In genomic region chr11:68191661-68192579, GRCh38 we compare ENCODE assay signal across 11 cellular contexts. TPM values are rescaled to one million over a fixed set of nuclear protein-coding genes. Genes with fewer than 3 reads are reported as not detected.
A peak's percentile ranks its signal among the peaks of the same experiment; 100 is the strongest.
DNase-seq lines count a peak whose midpoint lies in the region; ATAC-seq and TF ChIP-seq lines count a peak whose summit lies in the region.
"Had no signal": no experiment of that assay in that cellular context is flagged by ENCODE, and none has a peak within 500 bp of the region (broad histone marks: within the 10 kb centered on the region; RNA-seq: fewer than 3 reads in every experiment).

No MANE protein-coding gene starts in this region.

- no peaks in the 10 kb centered on the region for H3K9me3 Mint-ChIP-seq in activated CD8-positive, alpha-beta T cell treated with anti-CD3 and anti-CD28 coated beads for 36 hours
- no peaks in the 10 kb centered on the region for H3K9me3 Mint-ChIP-seq in activated CD8-positive, alpha-beta T cell treated with anti-CD3 and anti-CD28 coated beads, Interleukin-2, amount 10 ng/mL, durations not matched to agents 7 days and 5 days (ENCODE audit: insufficient read depth)
- H3K9me3 Mint-ChIP-seq in T-cell, result no peaks in the 10 kb centered on the region
- no peaks in the 10 kb centered on the region for H3K9me3 Mint-ChIP-seq in stimulated activated naive B cell treated with anti-CD40 and anti-IgM and Interleukin-4, amounts not matched to agents 10 μg/mL and 1 μg/mL and 100 μg/mL, for 72 hours
- H3K9me3 Mint-ChIP-seq: activated naive CD4-positive, alpha-beta T cell treated with anti-CD3 and anti-CD28 coated beads, Interleukin-2, amount 50 U/mL, for 24 hours had no signal

- H3K4me1 Mint-ChIP-seq in activated CD8-positive, alpha-beta T cell treated with anti-CD3 and anti-CD28 coated beads for 36 hours (ENCODE audit: low read depth), result peaks cover 46% of the 10 kb centered on the region
- peaks cover 6% of the 10 kb centered on the region for H3K4me1 Mint-ChIP-seq in activated CD8-positive, alpha-beta T cell treated with anti-CD3 and anti-CD28 coated beads, Interleukin-2, amount 10 ng/mL, durations not matched to agents 7 days and 5 days (ENCODE audit: low read depth)
- peaks cover 58 to 66% (median 65%) of the 10 kb centered on the region in 3 donors for H3K4me1 Mint-ChIP-seq in T-cell
- H3K4me1 Mint-ChIP-seq in stimulated activated naive B cell treated with anti-CD40 and anti-IgM and Interleukin-4, amounts not matched to agents 10 μg/mL and 1 μg/mL and 100 μg/mL, for 72 hours, result peaks cover 33 to 66% of the 10 kb centered on the region in 2 donors

- intact Hi-C loops in activated CD8-positive, alpha-beta T cell treated with anti-CD3 and anti-CD28 coated beads for 36 hours (cut with micrococcal nuclease), result no loop called here

- peak overlapping the region; percentile 21 for H3K27ac Mint-ChIP-seq in activated CD8-positive, alpha-beta T cell treated with anti-CD3 and anti-CD28 coated beads for 36 hours
- H3K27ac Mint-ChIP-seq in activated CD8-positive, alpha-beta T cell treated with anti-CD3 and anti-CD28 coated beads, Interleukin-2, amount 10 ng/mL, durations not matched to agents 7 days and 5 days, result no peak overlapping the region
- H3K27ac Mint-ChIP-seq in T-cell, result peak overlapping the region; percentile 29 to 56
- H3K27ac Mint-ChIP-seq in stimulated activated naive B cell treated with anti-CD40 and anti-IgM and Interleukin-4, amounts not matched to agents 10 μg/mL and 1 μg/mL and 100 μg/mL, for 72 hours, result peak overlapping the region; percentile 62

- no peak for TF ChIP-seq CTCF in activated CD8-positive, alpha-beta T cell treated with anti-CD3 and anti-CD28 coated beads for 36 hours (IDR thresholded peaks at IDR 0.05)
- no peak for TF ChIP-seq CTCF in GM20000 (IDR thresholded peaks at IDR 0.05; ENCODE audit: extremely low read depth, missing control alignments)

- CTCF ChIA-PET in activated CD8-positive, alpha-beta T cell treated with anti-CD3 and anti-CD28 coated beads for 36 hours (lab: Charles Lee), result interaction anchor here (1.0 to 4.4 kb wide), 5 partner anchors 13 to 66 kb away, joined by 3 to 32 read pairs (median 4); no protein-coding TSS in a partner anchor
- CTCF ChIA-PET in activated CD8-positive, alpha-beta T cell treated with anti-CD3 and anti-CD28 coated beads, Interleukin-2, amount 10 ng/mL, durations not matched to agents 7 days and 5 days (lab: Charles Lee), result interaction anchor here (1.9 kb wide), 1 partner anchor 18 kb away, joined by 7 read pairs; no protein-coding TSS in a partner anchor
- CTCF ChIA-PET in T-cell (lab: Charles Lee), result interaction anchor here in 1 of 2 donors (0.6 kb wide), 2 partner anchors 11 to 251 kb away, joined by 4 read pairs; no protein-coding TSS in a partner anchor

- H3K36me3 Mint-ChIP-seq in activated CD8-positive, alpha-beta T cell treated with anti-CD3 and anti-CD28 coated beads for 36 hours (ENCODE audit: low read depth), result peaks cover 5% of the 10 kb centered on the region
- peaks cover 9% of the 10 kb centered on the region for H3K36me3 Mint-ChIP-seq in activated CD8-positive, alpha-beta T cell treated with anti-CD3 and anti-CD28 coated beads, Interleukin-2, amount 10 ng/mL, durations not matched to agents 7 days and 5 days (ENCODE audit: low read depth)
- peaks cover 9% of the 10 kb centered on the region for H3K36me3 Mint-ChIP-seq in T-cell
- H3K36me3 Mint-ChIP-seq in stimulated activated naive B cell treated with anti-CD40 and anti-IgM and Interleukin-4, amounts not matched to agents 10 μg/mL and 1 μg/mL and 100 μg/mL, for 72 hours, result peaks cover 5 to 10% of the 10 kb centered on the region in 2 donors
- H3K36me3 Mint-ChIP-seq: activated naive CD4-positive, alpha-beta T cell treated with anti-CD3 and anti-CD28 coated beads, Interleukin-2, amount 50 U/mL, for 24 hours had no signal

- ATAC-seq in activated CD8-positive, alpha-beta T cell treated with anti-CD3 and anti-CD28 coated beads for 36 hours, result peak; percentile 55
- no peak for ATAC-seq in activated CD8-positive, alpha-beta T cell treated with anti-CD3 and anti-CD28 coated beads, Interleukin-2, amount 10 ng/mL, durations not matched to agents 7 days and 5 days
- ATAC-seq in T-cell (replicated peaks in 1 of 4), result no peak
- no peak for ATAC-seq in stimulated activated naive B cell treated with anti-CD40 and anti-IgM and Interleukin-4, amounts not matched to agents 10 μg/mL and 1 μg/mL and 100 μg/mL, for 72 hours (replicated peaks)

- POLR2A ChIA-PET in activated CD8-positive, alpha-beta T cell treated with anti-CD3 and anti-CD28 coated beads for 36 hours (lab: Charles Lee), result no interaction called here
- POLR2A ChIA-PET in activated CD8-positive, alpha-beta T cell treated with anti-CD3 and anti-CD28 coated beads, Interleukin-2, amount 10 ng/mL, durations not matched to agents 7 days and 5 days (lab: Charles Lee), result no interaction called here
- POLR2A ChIA-PET in T-cell (lab: Charles Lee), result no interaction called here

- H3K27me3 Mint-ChIP-seq in activated CD8-positive, alpha-beta T cell treated with anti-CD3 and anti-CD28 coated beads for 36 hours, result no peaks in the 10 kb centered on the region
- H3K27me3 Mint-ChIP-seq in activated CD8-positive, alpha-beta T cell treated with anti-CD3 and anti-CD28 coated beads, Interleukin-2, amount 10 ng/mL, durations not matched to agents 7 days and 5 days (ENCODE audit: low read depth), result no peaks in the 10 kb centered on the region
- H3K27me3 Mint-ChIP-seq in T-cell, result no peaks in the 10 kb centered on the region
- no peaks in the 10 kb centered on the region for H3K27me3 Mint-ChIP-seq in stimulated activated naive B cell treated with anti-CD40 and anti-IgM and Interleukin-4, amounts not matched to agents 10 μg/mL and 1 μg/mL and 100 μg/mL, for 72 hours
- H3K27me3 Mint-ChIP-seq: activated naive CD4-positive, alpha-beta T cell treated with anti-CD3 and anti-CD28 coated beads, Interleukin-2, amount 50 U/mL, for 24 hours had no signal

- DNase-seq in activated CD8-positive, alpha-beta T cell treated with anti-CD3 and anti-CD28 coated beads for 36 hours, result no peak
- no peak for DNase-seq in activated CD8-positive, alpha-beta T cell treated with anti-CD3 and anti-CD28 coated beads, Interleukin-2, amount 10 ng/mL, durations not matched to agents 7 days and 5 days
- DNase-seq in T-cell (no peak), iris pigment epithelial cell (ENCODE audit: low read depth) (peak; percentile 30), NCI-H1417 (lab: John Stamatoyannopoulos, UW) (no peak), GM20000 (ENCODE audit: low spot score) (no peak), HK-2 (ENCODE audit: unreplicated experiment) (no peak)
- no peak for DNase-seq in stimulated activated naive B cell treated with anti-CD40 and anti-IgM and Interleukin-4, amounts not matched to agents 10 μg/mL and 1 μg/mL and 100 μg/mL, for 72 hours
- DNase-seq: NCI-H187, NCI-H69 had no signal

- H3K4me3 Mint-ChIP-seq in activated CD8-positive, alpha-beta T cell treated with anti-CD3 and anti-CD28 coated beads for 36 hours, result no peak overlapping the region
- no peak overlapping the region for H3K4me3 Mint-ChIP-seq in activated CD8-positive, alpha-beta T cell treated with anti-CD3 and anti-CD28 coated beads, Interleukin-2, amount 10 ng/mL, durations not matched to agents 7 days and 5 days
- H3K4me3 Mint-ChIP-seq in T-cell, result no peak overlapping the region
- no peak overlapping the region for H3K4me3 Mint-ChIP-seq in stimulated activated naive B cell treated with anti-CD40 and anti-IgM and Interleukin-4, amounts not matched to agents 10 μg/mL and 1 μg/mL and 100 μg/mL, for 72 hours

RNA-seq across cellular contexts. Expression of gene KMT5B, which starts 21.2 kb away (rescaled TPM):
- total RNA-seq in activated CD8-positive, alpha-beta T cell treated with anti-CD3 and anti-CD28 coated beads for 36 hours, result 10 to 100 TPM; 16.9 to 17.9 TPM
- total RNA-seq in activated CD8-positive, alpha-beta T cell treated with anti-CD3 and anti-CD28 coated beads, Interleukin-2, amount 10 ng/mL, durations not matched to agents 7 days and 5 days, result 10 to 100 TPM; 18.7 to 21.9 TPM
- 10 to 100 TPM; 35.1 to 56.6 (median 48.5) TPM for total RNA-seq in T-cell
